In genomic region chr19:43555185-43555770, GRCh38 we compare ENCODE assay signal across 8 cellular contexts. TPM values are rescaled to one million over a fixed set of nuclear protein-coding genes. Genes with fewer than 3 reads are reported as not detected.
DNase-seq lines count a peak whose midpoint lies in the region; ATAC-seq and TF ChIP-seq lines count a peak whose summit lies in the region.

No MANE protein-coding gene starts in this region.

- no peak overlapping the region for H3K4me3 Mint-ChIP-seq in activated naive CD8-positive, alpha-beta T cell treated with anti-CD3 and anti-CD28 coated beads, Interleukin-2, amount 10 ng/mL, durations not matched to agents 7 days and 5 days

- TF ChIP-seq CTCF in heart right ventricle (IDR thresholded peaks at IDR 0.05), result peak in 8 of 9 donors; percentile 44 to 76 (median 62)
- TF ChIP-seq CTCF in sigmoid colon (IDR thresholded peaks at IDR 0.05), result peak in 2 of 4 experiments; percentile 16 to 48

- peak; percentile 55 for DNase-seq in GDM1 (lab: John Stamatoyannopoulos, UW)
- peak; percentile 65 for DNase-seq in M059J (ENCODE audit: low read depth)
- peak; percentile 52 to 83 (median 74) for DNase-seq in T-helper 1 cell
- DNase-seq in activated naive CD8-positive, alpha-beta T cell treated with anti-CD3 and anti-CD28 coated beads, Interleukin-2, amount 10 ng/mL, durations not matched to agents 7 days and 5 days, result peak; percentile 80
- peak in 1 of 2 donors; percentile 69 for DNase-seq in heart right ventricle
- peak; percentile 75 for DNase-seq in sigmoid colon

- H3K9me3 ChIP-seq in heart right ventricle (no peaks in the 10 kb centered on the region), sigmoid colon (no peaks in the 10 kb centered on the region)

- H3K27me3 Mint-ChIP-seq in activated naive CD8-positive, alpha-beta T cell treated with anti-CD3 and anti-CD28 coated beads, Interleukin-2, amount 10 ng/mL, durations not matched to agents 7 days and 5 days, result no peaks in the 10 kb centered on the region

- ATAC-seq in activated naive CD8-positive, alpha-beta T cell treated with anti-CD3 and anti-CD28 coated beads, Interleukin-2, amount 10 ng/mL, durations not matched to agents 7 days and 5 days (ENCODE audit: low read depth), result peak; percentile 97
- ATAC-seq in heart right ventricle (peak in 6 of 8 donors; percentile 38 to 62 (median 50)), HG03442 (IDR thresholded peaks at IDR 0.05; ENCODE audit: unreplicated experiment) (no peak), GM19328 (IDR thresholded peaks at IDR 0.05; ENCODE audit: unreplicated experiment) (no peak)

- H3K36me3 ChIP-seq in heart right ventricle, result peaks cover 4 to 94% (median 24%) of the 10 kb centered on the region in 9 donors
- H3K36me3 ChIP-seq in sigmoid colon, result peaks cover 19 to 80% (median 39%) of the 10 kb centered on the region in 4 donors

- no peak overlapping the region for H3K27ac ChIP-seq in heart right ventricle
- no peak overlapping the region for H3K27ac ChIP-seq in sigmoid colon

- intact Hi-C loops in heart right ventricle (cut with DNase I), result loop anchor here in 3 of 10 donors (10.0 kb wide), 3 partner anchors 90 to 230 kb away; partner anchors contain the start of gene KCNN4 (in 1 of the 3)
- intact Hi-C loops in sigmoid colon (cut with DNase I), result no loop called here

- no peak overlapping the region for H3K4me3 ChIP-seq in heart right ventricle
- no peak overlapping the region for H3K4me3 ChIP-seq in sigmoid colon

- no peaks in the 10 kb centered on the region for H3K9me3 Mint-ChIP-seq in activated naive CD8-positive, alpha-beta T cell treated with anti-CD3 and anti-CD28 coated beads, Interleukin-2, amount 10 ng/mL, durations not matched to agents 7 days and 5 days

- H3K4me1 Mint-ChIP-seq in activated naive CD8-positive, alpha-beta T cell treated with anti-CD3 and anti-CD28 coated beads, Interleukin-2, amount 10 ng/mL, durations not matched to agents 7 days and 5 days, result peaks cover 5% of the 10 kb centered on the region

- H3K27ac Mint-ChIP-seq in activated naive CD8-positive, alpha-beta T cell treated with anti-CD3 and anti-CD28 coated beads, Interleukin-2, amount 10 ng/mL, durations not matched to agents 7 days and 5 days, result peak overlapping the region; percentile 44

- H3K36me3 Mint-ChIP-seq in activated naive CD8-positive, alpha-beta T cell treated with anti-CD3 and anti-CD28 coated beads, Interleukin-2, amount 10 ng/mL, durations not matched to agents 7 days and 5 days, result peaks cover 12% of the 10 kb centered on the region

- POLR2A ChIA-PET in activated naive CD8-positive, alpha-beta T cell treated with anti-CD3 and anti-CD28 coated beads, Interleukin-2, amount 10 ng/mL, durations not matched to agents 7 days and 5 days (lab: Charles Lee), result interaction anchor here (1.0 to 3.4 kb wide), 6 partner anchors 9 to 41 kb away, joined by 3 to 30 read pairs (median 6); partner anchors contain the start of genes IRGQ, PINLYP, XRCC1 and ZNF575

- WGBS in heart right ventricle, 2 donors, result 41 to 49% methylated on average over 8 of the region's 8 CpGs
- WGBS in sigmoid colon, 2 donors, result 44 to 46% methylated on average over 8 of the region's 8 CpGs

- TF ChIP-seq POLR2A in sigmoid colon (IDR thresholded peaks at IDR 0.05), result no peak

- no peak for TF ChIP-seq EP300 in sigmoid colon (IDR thresholded peaks at IDR 0.05)

- H3K27me3 ChIP-seq in heart right ventricle, result no peaks in the 10 kb centered on the region
- no peaks in the 10 kb centered on the region for H3K27me3 ChIP-seq in sigmoid colon

- no peaks in the 10 kb centered on the region for H3K4me1 ChIP-seq in heart right ventricle
- no peaks in the 10 kb centered on the region for H3K4me1 ChIP-seq in sigmoid colon

RNA-seq across cellular contexts. Expression of gene XRCC1, which starts 20.0 kb away (rescaled TPM):
- total RNA-seq in M059J (2014; rRNA removed; shearing (Covaris generic)), result 54.1 and 57.1 TPM in 2 replicates
- 10 to 100 TPM; 40.0 to 43.2 TPM for total RNA-seq in activated naive CD8-positive, alpha-beta T cell treated with anti-CD3 and anti-CD28 coated beads, Interleukin-2, amount 10 ng/mL, durations not matched to agents 7 days and 5 days
- total RNA-seq in heart right ventricle (10 to 100 TPM; 11.8 to 21.9 (median 17.7) TPM), sigmoid colon (10 to 100 TPM; 15.1 to 31.8 (median 24.0) TPM)
- polyA plus RNA-seq in heart right ventricle (10 to 100 TPM; 11.0 to 19.2 TPM), sigmoid colon (10 to 100 TPM in 2 of 3 donors, 1 to 10 TPM in 1; 8.8 to 19.9 (median 10.2) TPM)

RNA-seq across cellular contexts. Expression of gene PINLYP, which starts 20.3 kb away (rescaled TPM):
- 0.91 and 2.5 TPM in 2 replicates for total RNA-seq in M059J (2014; rRNA removed; shearing (Covaris generic))
- total RNA-seq in activated naive CD8-positive, alpha-beta T cell treated with anti-CD3 and anti-CD28 coated beads, Interleukin-2, amount 10 ng/mL, durations not matched to agents 7 days and 5 days, result 10 to 100 TPM; 11.7 to 15.6 TPM
- total RNA-seq in heart right ventricle (1 to 10 TPM in 9 of 10 donors, under 1 TPM in 1; 0.28 to 3.7 (median 1.3) TPM), sigmoid colon (10 to 100 TPM in 3 of 4 donors, 1 to 10 TPM in 1; 6.6 to 21.0 (median 13.3) TPM)
- polyA plus RNA-seq in heart right ventricle (1 to 10 TPM; 4.5 to 5.2 TPM), sigmoid colon (10 to 100 TPM in 1 of 3 donors, 1 to 10 TPM in 2; 1.4 to 10.8 (median 3.7) TPM)

RNA-seq across cellular contexts. Expression of gene ZNF575, which starts 22.3 kb away (rescaled TPM):
- total RNA-seq in M059J (2014; rRNA removed; shearing (Covaris generic)), result not detected in 2 replicates
- total RNA-seq in activated naive CD8-positive, alpha-beta T cell treated with anti-CD3 and anti-CD28 coated beads, Interleukin-2, amount 10 ng/mL, durations not matched to agents 7 days and 5 days, result 1 to 10 TPM; 3.9 to 4.6 TPM
- total RNA-seq in heart right ventricle (1 to 10 TPM in 7 of 10 donors, under 1 TPM in 3; 0.45 to 2.0 (median 1.3) TPM), sigmoid colon (under 1 TPM in 1 of 4 donors, not detected in 3; 0.14 TPM)
- polyA plus RNA-seq in heart right ventricle (under 1 TPM; 0.54 to 0.80 TPM), sigmoid colon (1 to 10 TPM; 4.0 to 4.2 (median 4.2) TPM)

RNA-seq across cellular contexts. Expression of gene ETHE1, which starts 28.3 kb away (rescaled TPM):
- total RNA-seq in M059J (2014; rRNA removed; shearing (Covaris generic)), result 28.3 and 29.3 TPM in 2 replicates
- total RNA-seq in activated naive CD8-positive, alpha-beta T cell treated with anti-CD3 and anti-CD28 coated beads, Interleukin-2, amount 10 ng/mL, durations not matched to agents 7 days and 5 days, result 10 to 100 TPM; 57.1 to 61.1 TPM
- total RNA-seq in heart right ventricle (10 to 100 TPM in 9 of 10 donors, 1 to 10 TPM in 1; 8.7 to 21.3 (median 13.0) TPM), sigmoid colon (10 to 100 TPM; 40.7 to 57.9 (median 52.1) TPM)
- polyA plus RNA-seq in heart right ventricle (10 to 100 TPM in 1 of 2 donors, 1 to 10 TPM in 1; 5.1 to 23.6 TPM), sigmoid colon (100 to 1,000 TPM; 429 to 575 (median 512) TPM)

RNA-seq across cellular contexts. Expression of gene IRGQ, which starts 40.7 kb away (rescaled TPM):
- total RNA-seq in M059J (2014; rRNA removed; shearing (Covaris generic)), result 16.2 and 26.6 TPM in 2 replicates
- 10 to 100 TPM; 12.4 to 13.9 TPM for total RNA-seq in activated naive CD8-positive, alpha-beta T cell treated with anti-CD3 and anti-CD28 coated beads, Interleukin-2, amount 10 ng/mL, durations not matched to agents 7 days and 5 days
- 10 to 100 TPM; 19.0 to 34.2 (median 28.4) TPM for total RNA-seq in heart right ventricle
- 1 to 10 TPM; 5.6 to 8.8 TPM for polyA plus RNA-seq in heart right ventricle
- 10 to 100 TPM; 13.5 to 24.4 (median 18.8) TPM for total RNA-seq in sigmoid colon
- polyA plus RNA-seq in sigmoid colon, result 1 to 10 TPM; 3.9 to 7.6 (median 4.2) TPM

Comparison
In these comparisons a context has a peak if more than half of its experiments do, and no peak if none do; other contexts are left out.
1. ATAC-seq: peak in activated naive CD8-positive, alpha-beta T cell treated with anti-CD3 and anti-CD28 coated beads, Interleukin-2, amount 10 ng/mL, durations not matched to agents 7 days and 5 days (single experiment) and heart right ventricle (6 of 8); none in HG03442 (single experiment) and GM19328 (single experiment).